ENCODE assay signal across 10 cellular contexts in genomic region chr14:73467377-73467776, GRCh38. TPM values are rescaled to one million over a fixed set of nuclear protein-coding genes. Genes with fewer than 3 reads are reported as not detected.
A peak's percentile ranks its signal among the peaks of the same experiment; 100 is the strongest.
DNase-seq lines count a peak whose midpoint lies in the region; ATAC-seq, FAIRE-seq and TF ChIP-seq lines count a peak whose summit lies in the region.
"Had no signal": no experiment of that assay in that cellular context is flagged by ENCODE, and none has a peak within 500 bp of the region (broad histone marks: within the 10 kb centered on the region; RNA-seq: fewer than 3 reads in every experiment).

No MANE protein-coding gene starts in this region.

- H3K9ac ChIP-seq in kidney (ENCODE audit: low read length in 2 of 2), result no peak overlapping the region

- H3K36me3 Mint-ChIP-seq in GM23338 (ENCODE audit: low read depth), result no peaks in the 10 kb centered on the region

- H3K4me3 ChIP-seq in GM23338 (no peak overlapping the region), cardiac fibroblast (replicated peaks in 1 of 2; ENCODE audit: low read depth in 2 of 2, low read length in 2 of 2) (no peak overlapping the region), kidney (ENCODE audit: low read length in 2 of 2) (no peak overlapping the region)

- H3K27me3 ChIP-seq in GM23338 (ENCODE audit: insufficient read depth), result no peaks in the 10 kb centered on the region

- H3K27me3 Mint-ChIP-seq in GM23338 (ENCODE audit: insufficient read depth, low read depth, poor library complexity), result peaks cover 6% of the 10 kb centered on the region

- H3F3A ChIP-seq in GM23338 (replicated peaks; ENCODE audit: low read depth), result 0 out of 2 replicates have a peak, but pooled peaks cover 2% of the 10 kb centered on the region

- H3K79me2 ChIP-seq in GM23338 (replicated peaks; ENCODE audit: insufficient read depth), result no peaks in the 10 kb centered on the region

- peaks cover 8% of the 10 kb centered on the region for H3K4me1 Mint-ChIP-seq in GM23338

- DNase-seq in GM23338 (ENCODE audit: low spot score), result no peak
- peak; percentile 86 for DNase-seq in activated CD4-positive, alpha-beta T cell treated with anti-CD3 and anti-CD28 coated beads for 48 hours
- DNase-seq in cardiac fibroblast (ENCODE audit: low read depth in 2 of 2), result peak; percentile 68 to 74
- DNase-seq in stimulated activated CD4-positive, alpha-beta T cell treated with anti-CD3 and anti-CD28 coated beads, Interleukin-2, amount 100 ng/mL, for 48 hours, result peak; percentile 63 to 64
- no peak for DNase-seq in germinal center (ENCODE audit: low spot score)
- no peak for DNase-seq in kidney
- no peak for DNase-seq in substantia nigra (lab: John Stamatoyannopoulos, UW)
- DNase-seq: central memory CD4-positive, alpha-beta T cell; NCI-H524 treated with DMSO at 0.1 percent for 48 hours had no signal

- no peak for TF ChIP-seq CTCF in GM23338 (conservative IDR thresholded peaks at IDR 0.05; ENCODE audit: low read depth in 2 of 2)
- no peak for TF ChIP-seq CTCF in cardiac fibroblast (IDR thresholded peaks at IDR 0.05; ENCODE audit: low read depth, low read length)
- TF ChIP-seq CTCF in kidney (IDR thresholded peaks at IDR 0.05; ENCODE audit: borderline replicate concordance, extremely low read depth, insufficient read depth), result no peak

- no peaks in the 10 kb centered on the region for H3K36me3 ChIP-seq in GM23338 (ENCODE audit: insufficient read depth)
- H3K36me3 ChIP-seq in kidney (ENCODE audit: control insufficient read depth in 1 of 2, insufficient read depth in 2 of 2, low read length in 2 of 2), result no peaks in the 10 kb centered on the region

- no peaks in the 10 kb centered on the region for H3K9me2 ChIP-seq in GM23338 (ENCODE audit: insufficient read depth)

- H3K27ac ChIP-seq in GM23338 (ENCODE audit: low read depth) (no peak overlapping the region), kidney (ENCODE audit: low read depth in 2 of 2, low read length in 2 of 2) (no peak overlapping the region), substantia nigra (ENCODE audit: low read depth, low read length, poor library complexity, severe bottlenecking) (no peak overlapping the region)

- FAIRE-seq in kidney (lab: Jason Lieb, UNC), result no peak

- no peaks in the 10 kb centered on the region for H3K9me3 ChIP-seq in kidney (ENCODE audit: control insufficient read depth in 1 of 2, low read length in 2 of 2)

- peak overlapping the region; percentile 88 for H2AFZ ChIP-seq in GM23338

- H3K9me3 Mint-ChIP-seq in GM23338, result no peaks in the 10 kb centered on the region

- H3K4me3 Mint-ChIP-seq in GM23338, result no peak overlapping the region

- H3K27ac Mint-ChIP-seq in GM23338, result no peak overlapping the region

- H3K4me1 ChIP-seq in GM23338 (ENCODE audit: insufficient read depth), result no peaks in the 10 kb centered on the region
- peaks cover 9 to 14% of the 10 kb centered on the region in 2 donors for H3K4me1 ChIP-seq in kidney (ENCODE audit: control insufficient read depth in 1 of 2, insufficient read depth in 1 of 2, low read depth in 1 of 2, low read length in 2 of 2)

- H4K20me1 ChIP-seq in GM23338 (replicated peaks; ENCODE audit: insufficient read depth), result no peaks in the 10 kb centered on the region

- intact Hi-C loops in kidney (cut with DNase I), result loop anchor here (10.0 kb wide), 2 partner anchors 163 to 293 kb away; no protein-coding TSS in a partner anchor

- no peak overlapping the region for H3K4me2 ChIP-seq in GM23338

- ATAC-seq in GM23338 (no peak), GM19395 (IDR thresholded peaks at IDR 0.05; ENCODE audit: unreplicated experiment) (no peak)

TF ChIP-seq in GM23338, 12 proteins besides CTCF, POLR2A, EP300 and RAD21:
- no peak for TF ChIP-seq ZNF462 (CRISPR knock-in tag; IDR thresholded peaks at IDR 0.05)

RNA-seq across cellular contexts. Expression of gene NUMB, which starts 9.0 kb away (rescaled TPM):
- total RNA-seq in GM23338 (2014; rRNA removed; shearing (Covaris generic)), result 34.3 and 36.7 TPM in 2 replicates
- polyA plus RNA-seq in GM23338 (2016; fragmentation: Nextera tagmentation; extraction: Ambion mirVana) (30.2 and 32.1 TPM in 2 replicates), kidney (ENCODE audit: insufficient read depth, low read depth, low replicate concordance) (42.4 TPM)
- 104 TPM for total RNA-seq in kidney

RNA-seq across cellular contexts. Expression of gene RIOX1, which starts 23.4 kb away (rescaled TPM):
- 54.2 and 57.3 TPM in 2 replicates for total RNA-seq in GM23338 (2014; rRNA removed; shearing (Covaris generic))
- 21.2 and 24.6 TPM in 2 replicates for polyA plus RNA-seq in GM23338 (2016; fragmentation: Nextera tagmentation; extraction: Ambion mirVana)
- total RNA-seq in kidney, result 12.4 TPM
- 7.7 TPM for polyA plus RNA-seq in kidney (ENCODE audit: insufficient read depth, low read depth, low replicate concordance)

Comparison
In these comparisons a context has a peak if more than half of its experiments do, and no peak if none do; other contexts are left out.
1. DNase-seq: peak in activated CD4-positive, alpha-beta T cell treated with anti-CD3 and anti-CD28 coated beads for 48 hours (single experiment), cardiac fibroblast (2 of 2) and stimulated activated CD4-positive, alpha-beta T cell treated with anti-CD3 and anti-CD28 coated beads, Interleukin-2, amount 100 ng/mL, for 48 hours (2 of 2); none in GM23338 (single experiment), germinal center (single experiment), kidney (single experiment) and substantia nigra (0 of 49).